ENCODE assay signal across 1 cellular context in the genomic region with DNA sequence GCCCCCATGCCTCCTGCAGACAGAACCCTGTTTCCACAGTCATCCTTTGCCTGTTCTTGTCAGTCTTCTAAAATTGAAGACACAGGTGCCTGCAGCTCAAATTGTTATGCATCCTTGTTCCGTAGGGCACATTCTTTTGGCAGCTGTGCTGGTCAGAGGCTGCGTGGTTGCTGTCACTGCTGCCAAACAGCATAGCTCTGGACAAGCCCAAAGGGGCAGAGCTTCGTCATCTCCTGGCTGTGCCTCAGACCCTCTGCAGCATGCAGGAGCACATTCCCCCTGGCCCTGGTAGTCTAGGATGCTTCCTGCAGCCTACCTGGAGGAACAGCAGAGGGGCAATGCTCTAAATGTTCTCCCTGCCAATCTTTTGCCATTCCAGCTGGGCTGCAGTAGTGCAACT.
TF ChIP-seq lines count a peak whose summit lies in the region.

No MANE protein-coding gene starts in this region.

TF ChIP-seq in H1, 55 proteins besides CTCF, POLR2A, EP300 and RAD21:
- TF ChIP-seq PHF8 (conservative IDR thresholded peaks at IDR 0.05; ENCODE audit: low read depth, low read length), result no peak
- TF ChIP-seq SP2 (IDR thresholded peaks at IDR 0.05; ENCODE audit: low read length), result no peak
